Comparison of ENCODE assay signal across 6 cellular contexts in genomic region chr7:15284406-15284805, GRCh38.
"Had no signal": no experiment of that assay in that cellular context is flagged by ENCODE, and none has a peak within 500 bp of the region (broad histone marks: within the 10 kb centered on the region; RNA-seq: fewer than 3 reads in every experiment).

No MANE protein-coding gene starts in this region.

- H3K36me3 Mint-ChIP-seq: IgD-negative memory B cell had no signal

- DNase-seq: H9, HCEC 1CT had no signal

- H3K4me1 Mint-ChIP-seq: GM23338, H9, IgD-negative memory B cell had no signal

- H3K27me3 Mint-ChIP-seq: IgD-negative memory B cell had no signal

- H2AFZ ChIP-seq: GM23338 had no signal

- H3K4me3 ChIP-seq: GM23338 had no signal

- H3K4me3 Mint-ChIP-seq: GM23338, H9, IgD-negative memory B cell had no signal

- H3K4me2 ChIP-seq: GM23338 had no signal

- H3K27ac Mint-ChIP-seq: GM23338, H9, IgD-negative memory B cell had no signal

- FAIRE-seq: H1, HepG2 had no signal
